Comparison of ENCODE assay signal across 37 cellular contexts in genomic region chr16:48930951-48931553, GRCh38.
"Had no signal": no experiment of that assay in that cellular context is flagged by ENCODE, and none has a peak within 500 bp of the region (broad histone marks: within the 10 kb centered on the region; RNA-seq: fewer than 3 reads in every experiment).

No MANE protein-coding gene starts in this region.

- H3K36me3 Mint-ChIP-seq: activated CD8-positive, alpha-beta memory T cell treated with anti-CD3 and anti-CD28 coated beads, Interleukin-2, amount 10 ng/mL, durations not matched to agents 7 days and 5 days; activated naive CD4-positive, alpha-beta T cell treated with anti-CD3 and anti-CD28 coated beads, Interleukin-2, amount 10 ng/mL, durations not matched to agents 7 days and 5 days; activated naive CD8-positive, alpha-beta T cell treated with anti-CD3 and anti-CD28 coated beads for 36 hours had no signal

- H3K27ac Mint-ChIP-seq: activated CD4-positive, alpha-beta memory T cell treated with anti-CD3 and anti-CD28 coated beads, Interleukin-2, amount 10 ng/mL, durations not matched to agents 7 days and 5 days; activated CD8-positive, alpha-beta memory T cell treated with anti-CD3 and anti-CD28 coated beads, Interleukin-2, amount 10 ng/mL, durations not matched to agents 7 days and 5 days; activated naive CD4-positive, alpha-beta T cell treated with anti-CD3 and anti-CD28 coated beads, Interleukin-2, amount 10 ng/mL, durations not matched to agents 7 days and 5 days; activated naive CD8-positive, alpha-beta T cell treated with anti-CD3 and anti-CD28 coated beads for 36 hours had no signal

- ATAC-seq: activated CD8-positive, alpha-beta memory T cell treated with anti-CD3 and anti-CD28 coated beads, Interleukin-2, amount 10 ng/mL, durations not matched to agents 7 days and 5 days; Right ventricle myocardium inferior had no signal

- H3K27me3 ChIP-seq: brain microvascular endothelial cell, cardiac muscle cell, MG63 had no signal

- H3K4me1 Mint-ChIP-seq: activated CD4-positive, alpha-beta memory T cell treated with anti-CD3 and anti-CD28 coated beads, Interleukin-2, amount 10 ng/mL, durations not matched to agents 7 days and 5 days; activated CD8-positive, alpha-beta memory T cell treated with anti-CD3 and anti-CD28 coated beads, Interleukin-2, amount 10 ng/mL, durations not matched to agents 7 days and 5 days; activated naive CD4-positive, alpha-beta T cell treated with anti-CD3 and anti-CD28 coated beads, Interleukin-2, amount 10 ng/mL, durations not matched to agents 7 days and 5 days; activated naive CD8-positive, alpha-beta T cell treated with anti-CD3 and anti-CD28 coated beads for 36 hours; central memory CD8-positive, alpha-beta T cell had no signal

- H3K4me2 ChIP-seq: PC-9 had no signal

- H3K4me3 ChIP-seq: cardiac muscle cell, MG63, PC-9 had no signal

- H3K4me3 Mint-ChIP-seq: activated CD4-positive, alpha-beta memory T cell treated with anti-CD3 and anti-CD28 coated beads, Interleukin-2, amount 10 ng/mL, durations not matched to agents 7 days and 5 days; activated CD8-positive, alpha-beta memory T cell treated with anti-CD3 and anti-CD28 coated beads, Interleukin-2, amount 10 ng/mL, durations not matched to agents 7 days and 5 days; activated naive CD4-positive, alpha-beta T cell treated with anti-CD3 and anti-CD28 coated beads, Interleukin-2, amount 10 ng/mL, durations not matched to agents 7 days and 5 days; activated naive CD8-positive, alpha-beta T cell treated with anti-CD3 and anti-CD28 coated beads for 36 hours; central memory CD8-positive, alpha-beta T cell had no signal

- H3K9me3 ChIP-seq: MG63 had no signal

- H3K36me3 ChIP-seq: brain microvascular endothelial cell, cardiac muscle cell, MG63 had no signal

- H3K9me3 Mint-ChIP-seq: central memory CD8-positive, alpha-beta T cell had no signal

- H3K27ac ChIP-seq: brain microvascular endothelial cell, cardiac muscle cell, PC-9, RWPE1, VCaP had no signal

- H2AFZ ChIP-seq: PC-9 had no signal

- DNase-seq: activated CD4-positive, alpha-beta memory T cell treated with anti-CD3 and anti-CD28 coated beads, Interleukin-2, amount 10 ng/mL, durations not matched to agents 7 days and 5 days; activated CD4-positive, alpha-beta T cell treated with anti-CD3 and anti-CD28 coated beads for 1 hour; activated CD4-positive, alpha-beta T cell treated with anti-CD3 and anti-CD28 coated beads for 48 hours; activated CD4-positive, CD25-positive, alpha-beta regulatory T cell; activated CD8-positive, alpha-beta memory T cell treated with anti-CD3 and anti-CD28 coated beads for 24 hours; activated CD8-positive, alpha-beta memory T cell treated with anti-CD3 and anti-CD28 coated beads, Interleukin-2, amount 10 ng/mL, durations not matched to agents 7 days and 5 days; activated CD8-positive, alpha-beta memory T cell treated with anti-CD3 and anti-CD28 coated beads, Interleukin-2, amount 50 U/mL, for 48 hours; activated effector memory CD4-positive, alpha-beta T cell treated with Interleukin-2 at 50 U/mL for 16 hours; activated naive CD4-positive, alpha-beta T cell treated with anti-CD3 and anti-CD28 coated beads, Interleukin-2, amount 10 ng/mL, durations not matched to agents 7 days and 5 days; activated naive CD8-positive, alpha-beta T cell treated with anti-CD3 and anti-CD28 coated beads for 36 hours; activated T-cell treated with anti-CD3 and anti-CD28 coated beads, Interleukin-2, amount 50 U/mL, for 48 hours; amniotic stem cell; aorta; brain microvascular endothelial cell; Kasumi-1; KG1; MG63; MV-4-11; NCI-H1092; NCI-H1436 treated with DMSO at 0.1 percent for 48 hours; NCI-H187; NCI-H2029 treated with DMSO at 0.1 percent for 48 hours; NCI-H2107; NCI-H2171; NCI-H510A; NCI-H526; NCI-H748 treated with DMSO at 0.1 percent for 48 hours; PC-9; SW 1271; T-helper 1 cell; T-helper 2 cell; T-helper 9 cell had no signal

- H3K27me3 Mint-ChIP-seq: activated CD4-positive, alpha-beta memory T cell treated with anti-CD3 and anti-CD28 coated beads, Interleukin-2, amount 10 ng/mL, durations not matched to agents 7 days and 5 days; activated CD8-positive, alpha-beta memory T cell treated with anti-CD3 and anti-CD28 coated beads, Interleukin-2, amount 10 ng/mL, durations not matched to agents 7 days and 5 days; activated naive CD4-positive, alpha-beta T cell treated with anti-CD3 and anti-CD28 coated beads, Interleukin-2, amount 10 ng/mL, durations not matched to agents 7 days and 5 days; activated naive CD8-positive, alpha-beta T cell treated with anti-CD3 and anti-CD28 coated beads for 36 hours; central memory CD8-positive, alpha-beta T cell had no signal
